10 cellular contexts compared by ENCODE assay signal in genomic region chr10:23365417-23366030, GRCh38. TPM values are rescaled to one million over a fixed set of nuclear protein-coding genes. Genes with fewer than 3 reads are reported as not detected.
A peak's percentile ranks its signal among the peaks of the same experiment; 100 is the strongest.
DNase-seq lines count a peak whose midpoint lies in the region; ATAC-seq, FAIRE-seq and TF ChIP-seq lines count a peak whose summit lies in the region.
"Not testable (repeated sequence)": the region's sequence is repeated elsewhere in the genome, so short reads cannot be mapped to it uniquely, and the experiment has no call there.
"Had no signal": no experiment of that assay in that cellular context is flagged by ENCODE, and none has a peak within 500 bp of the region (broad histone marks: within the 10 kb centered on the region; RNA-seq: fewer than 3 reads in every experiment).

No MANE protein-coding gene starts in this region.

- H3K27ac Mint-ChIP-seq in T-cell = peak overlapping the region; percentile 11 to 66
- H3K27ac Mint-ChIP-seq in activated naive CD4-positive, alpha-beta T cell treated with anti-CD3 and anti-CD28 coated beads, Interleukin-2, amount 10 ng/mL, durations not matched to agents 7 days and 5 days = peak overlapping the region; percentile 66

- POLR2A ChIA-PET in T-cell (lab: Charles Lee) = interaction anchor here (0.6 kb wide), 3 partner anchors 8 to 694 kb away, joined by 3 read pairs; no protein-coding TSS in a partner anchor

- FAIRE-seq in urothelium cell line (lab: Jason Lieb, UNC) = peak; percentile 42

- CTCF ChIA-PET in T-cell (lab: Charles Lee) = not testable (repeated sequence)
- CTCF ChIA-PET in activated naive CD4-positive, alpha-beta T cell treated with anti-CD3 and anti-CD28 coated beads, Interleukin-2, amount 10 ng/mL, durations not matched to agents 7 days and 5 days (lab: Charles Lee) = interaction anchor here (1.7 kb wide), 1 partner anchor 51 kb away, joined by 4 read pairs; no protein-coding TSS in a partner anchor

- H3K9me3 Mint-ChIP-seq in T-cell; activated naive CD4-positive, alpha-beta T cell treated with anti-CD3 and anti-CD28 coated beads, Interleukin-2, amount 10 ng/mL, durations not matched to agents 7 days and 5 days: not testable (repeated sequence)

- not testable (repeated sequence) for H3K27me3 Mint-ChIP-seq in T-cell; activated naive CD4-positive, alpha-beta T cell treated with anti-CD3 and anti-CD28 coated beads, Interleukin-2, amount 10 ng/mL, durations not matched to agents 7 days and 5 days

- peaks cover 68 to 73% (median 72%) of the 10 kb centered on the region in 3 donors for H3K4me1 Mint-ChIP-seq in T-cell
- H3K4me1 Mint-ChIP-seq in activated naive CD4-positive, alpha-beta T cell treated with anti-CD3 and anti-CD28 coated beads, Interleukin-2, amount 10 ng/mL, durations not matched to agents 7 days and 5 days = peaks cover 88% of the 10 kb centered on the region

- not testable (repeated sequence) for H3K36me3 Mint-ChIP-seq in T-cell
- H3K36me3 Mint-ChIP-seq in activated naive CD4-positive, alpha-beta T cell treated with anti-CD3 and anti-CD28 coated beads, Interleukin-2, amount 10 ng/mL, durations not matched to agents 7 days and 5 days = peaks cover 20% of the 10 kb centered on the region

- ATAC-seq in GM18505 (IDR thresholded peaks at IDR 0.05; ENCODE audit: unreplicated experiment) (peak; percentile 37), GM19468 (IDR thresholded peaks at IDR 0.05; ENCODE audit: extremely low read depth, unreplicated experiment) (peak; percentile 15), HG02763 (IDR thresholded peaks at IDR 0.05; ENCODE audit: unreplicated experiment) (peak; percentile 30), HG03354 (IDR thresholded peaks at IDR 0.05; ENCODE audit: poor library complexity, severe bottlenecking, unreplicated experiment) (peak; percentile 31), T-cell (replicated peaks in 1 of 4) (peak in 3 of 4 experiments; percentile 25 to 27 (median 27))

- peak overlapping the region in 1 of 3 donors; percentile 40 for H3K4me3 Mint-ChIP-seq in T-cell
- H3K4me3 Mint-ChIP-seq in activated naive CD4-positive, alpha-beta T cell treated with anti-CD3 and anti-CD28 coated beads, Interleukin-2, amount 10 ng/mL, durations not matched to agents 7 days and 5 days = not testable (repeated sequence)

- not testable (repeated sequence) for DNase-seq in T-cell; activated naive CD4-positive, alpha-beta T cell treated with anti-CD3 and anti-CD28 coated beads, Interleukin-2, amount 10 ng/mL, durations not matched to agents 7 days and 5 days; urothelium cell line (ENCODE audit: low spot score)
- DNase-seq in glomerular visceral epithelial cell (ENCODE audit: extremely low spot score) = peak; percentile 47

- TF ChIP-seq POLR2A in GM18505 (IDR thresholded peaks at IDR 0.05; ENCODE audit: borderline replicate concordance, extremely low read depth, insufficient read depth, insufficient read length) = not testable (repeated sequence)

RNA-seq across cellular contexts. Expression of gene C10orf67, which starts 20.9 kb away (rescaled TPM):
- total RNA-seq in T-cell = under 1 TPM in 1 of 5 donors, not detected in 4; 0.13 TPM
- total RNA-seq: pulmonary artery endothelial cell; T-helper 2 cell treated with Interferon-gamma antibody and Interleukin-4, amounts not matched to agents 100 ng/mL and 5 ng/mL, for 36 hours had no signal
